23 cellular contexts compared by ENCODE assay signal in the genomic region with DNA sequence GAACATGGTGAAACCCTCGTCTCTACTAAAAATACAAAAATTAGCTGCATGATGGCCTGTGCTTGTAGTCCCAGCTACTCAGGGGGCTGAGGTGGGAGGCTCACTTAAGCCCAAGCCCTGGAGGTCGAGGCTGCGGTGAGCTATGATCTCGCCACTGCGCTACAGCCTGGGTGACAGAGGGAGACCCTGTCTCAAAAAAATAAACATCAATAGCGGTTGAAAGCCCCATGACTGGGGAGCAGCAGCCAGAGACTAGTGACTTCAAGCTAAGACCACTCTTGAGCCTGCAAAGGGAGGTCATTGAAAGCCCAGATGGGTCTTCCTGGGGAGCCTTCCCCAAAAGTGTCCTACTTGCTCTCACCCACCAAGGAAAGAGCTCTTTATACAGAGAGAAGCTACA. TPM values are rescaled to one million over a fixed set of nuclear protein-coding genes. Genes with fewer than 3 reads are reported as not detected.
DNase-seq lines count a peak whose midpoint lies in the region; ATAC-seq, FAIRE-seq and TF ChIP-seq lines count a peak whose summit lies in the region.
"Had no signal": no experiment of that assay in that cellular context is flagged by ENCODE, and none has a peak within 500 bp of the region (broad histone marks: within the 10 kb centered on the region; RNA-seq: fewer than 3 reads in every experiment).

No MANE protein-coding gene starts in this region.

- FAIRE-seq in kidney (lab: Jason Lieb, UNC), result no peak
- FAIRE-seq: GM12892, GM19239 had no signal

- TF ChIP-seq CTCF in mesothelial cell of epicardium (IDR thresholded peaks at IDR 0.05; ENCODE audit: unreplicated experiment) (no peak), tibial artery (IDR thresholded peaks at IDR 0.05) (no peak), kidney (IDR thresholded peaks at IDR 0.05; ENCODE audit: borderline replicate concordance, extremely low read depth, insufficient read depth) (no peak)

- H3K27me3 ChIP-seq in tibial artery, result no peaks in the 10 kb centered on the region
- H3K27me3 ChIP-seq: heart right ventricle, suprapubic skin had no signal

- peaks cover 16% of the 10 kb centered on the region for H3K4me1 Mint-ChIP-seq in stimulated activated naive CD8-positive, alpha-beta T cell treated with anti-CD3 and anti-CD28 coated beads, Interleukin-15, Interleukin-2, amounts not matched to agents 100 ng/mL and 50 ng/mL, for 24 hours (ENCODE audit: low read depth)
- H3K4me1 Mint-ChIP-seq in activated T-helper 17 cell treated with anti-CD3 and anti-CD28 coated beads, Interleukin-2, amount 50 U/mL, for 72 hours, result peaks cover 4% of the 10 kb centered on the region
- H3K4me1 Mint-ChIP-seq in mesothelial cell of epicardium, result peaks cover 9% of the 10 kb centered on the region

- peak overlapping the region; percentile 85 for H3K4me3 Mint-ChIP-seq in stimulated activated naive CD8-positive, alpha-beta T cell treated with anti-CD3 and anti-CD28 coated beads, Interleukin-15, Interleukin-2, amounts not matched to agents 100 ng/mL and 50 ng/mL, for 24 hours
- peak overlapping the region; percentile 86 for H3K4me3 Mint-ChIP-seq in activated T-helper 17 cell treated with anti-CD3 and anti-CD28 coated beads, Interleukin-2, amount 50 U/mL, for 72 hours
- H3K4me3 Mint-ChIP-seq in mesothelial cell of epicardium, result peak overlapping the region; percentile 81

- H3K27ac ChIP-seq in tibial artery, result peak overlapping the region in 1 of 2 donors; percentile 90
- no peak overlapping the region for H3K27ac ChIP-seq in kidney (ENCODE audit: low read depth in 2 of 2, low read length in 2 of 2)
- H3K27ac ChIP-seq: HL-60 had no signal

- H3K9me3 ChIP-seq in tibial artery, result no peaks in the 10 kb centered on the region
- no peaks in the 10 kb centered on the region for H3K9me3 ChIP-seq in kidney (ENCODE audit: control insufficient read depth in 1 of 2, low read length in 2 of 2)
- H3K9me3 ChIP-seq: SK-N-SH, suprapubic skin had no signal

- H3K27me3 Mint-ChIP-seq in stimulated activated naive CD8-positive, alpha-beta T cell treated with anti-CD3 and anti-CD28 coated beads, Interleukin-15, Interleukin-2, amounts not matched to agents 100 ng/mL and 50 ng/mL, for 24 hours, result no peaks in the 10 kb centered on the region
- H3K27me3 Mint-ChIP-seq in activated T-helper 17 cell treated with anti-CD3 and anti-CD28 coated beads, Interleukin-2, amount 50 U/mL, for 72 hours, result no peaks in the 10 kb centered on the region
- no peaks in the 10 kb centered on the region for H3K27me3 Mint-ChIP-seq in mesothelial cell of epicardium (ENCODE audit: low read depth)

- H3K4me1 ChIP-seq in tibial artery (peaks cover 0 to 13% (median 3%) of the 10 kb centered on the region in 4 donors), kidney (ENCODE audit: control insufficient read depth in 1 of 2, insufficient read depth in 1 of 2, low read depth in 1 of 2, low read length in 2 of 2) (peaks cover 4% of the 10 kb centered on the region in 2 donors)

- H3K4me3 ChIP-seq in tibial artery (no peak overlapping the region), kidney (ENCODE audit: low read length in 2 of 2) (no peak overlapping the region)

- no peak for DNase-seq in stimulated activated naive CD8-positive, alpha-beta T cell treated with anti-CD3 and anti-CD28 coated beads, Interleukin-15, Interleukin-2, amounts not matched to agents 100 U/mL and 50 U/mL, for 24 hours
- DNase-seq in mesothelial cell of epicardium (ENCODE audit: low spot score in 2 of 2, unreplicated experiment in 2 of 2), result no peak
- no peak for DNase-seq in GOT3 (lab: John Stamatoyannopoulos, UW)
- DNase-seq in tibial artery, result no peak
- no peak for DNase-seq in ureter (ENCODE audit: low spot score)
- DNase-seq in kidney, result no peak
- DNase-seq: activated CD4-positive, alpha-beta T cell treated with anti-CD3 and anti-CD28 coated beads for 1 hour; activated naive CD4-positive, alpha-beta T cell treated with anti-CD3 and anti-CD28 coated beads, Interleukin-2, amount 50 U/mL, for 16 hours; effector memory CD4-positive, alpha-beta T cell; heart right ventricle; IMR-90; left ventricle myocardium superior; NCI-H1436; NCI-H526 treated with DMSO at 0.1 percent for 48 hours; RPMI8226; SK-N-SH; stimulated activated CD4-positive, alpha-beta T cell treated with anti-CD3 and anti-CD28 coated beads, Interleukin-12 subunit alpha, Interleukin-12 subunit beta, amount 100 ng/mL, for 4 hours had no signal

- ATAC-seq in stimulated activated naive CD8-positive, alpha-beta T cell treated with anti-CD3 and anti-CD28 coated beads, Interleukin-15, Interleukin-2, amounts not matched to agents 100 U/mL and 50 U/mL, for 24 hours, result no peak
- ATAC-seq in activated T-helper 17 cell treated with anti-CD3 and anti-CD28 coated beads, Interleukin-2, amount 50 U/mL, for 72 hours (replicated peaks), result no peak
- ATAC-seq: left ventricle myocardium superior had no signal

- intact Hi-C loops in tibial artery (cut with DNase I; ENCODE audit: low total_unique reads), result loop anchor here (5.0 kb wide), 1 partner anchor 56 kb away; a partner anchor contains a TSS
- intact Hi-C loops in kidney (cut with DNase I), result no loop called here

- no peak overlapping the region for H3K27ac Mint-ChIP-seq in stimulated activated naive CD8-positive, alpha-beta T cell treated with anti-CD3 and anti-CD28 coated beads, Interleukin-15, Interleukin-2, amounts not matched to agents 100 ng/mL and 50 ng/mL, for 24 hours
- no peak overlapping the region for H3K27ac Mint-ChIP-seq in activated T-helper 17 cell treated with anti-CD3 and anti-CD28 coated beads, Interleukin-2, amount 50 U/mL, for 72 hours
- no peak overlapping the region for H3K27ac Mint-ChIP-seq in mesothelial cell of epicardium

- H3K9me3 Mint-ChIP-seq in stimulated activated naive CD8-positive, alpha-beta T cell treated with anti-CD3 and anti-CD28 coated beads, Interleukin-15, Interleukin-2, amounts not matched to agents 100 ng/mL and 50 ng/mL, for 24 hours, result no peaks in the 10 kb centered on the region
- H3K9me3 Mint-ChIP-seq in activated T-helper 17 cell treated with anti-CD3 and anti-CD28 coated beads, Interleukin-2, amount 50 U/mL, for 72 hours, result no peaks in the 10 kb centered on the region
- peaks cover 5% of the 10 kb centered on the region for H3K9me3 Mint-ChIP-seq in mesothelial cell of epicardium

- no peak overlapping the region for H3K9ac ChIP-seq in kidney (ENCODE audit: low read length in 2 of 2)

- H3K36me3 Mint-ChIP-seq in stimulated activated naive CD8-positive, alpha-beta T cell treated with anti-CD3 and anti-CD28 coated beads, Interleukin-15, Interleukin-2, amounts not matched to agents 100 ng/mL and 50 ng/mL, for 24 hours (ENCODE audit: low read depth), result no peaks in the 10 kb centered on the region
- no peaks in the 10 kb centered on the region for H3K36me3 Mint-ChIP-seq in activated T-helper 17 cell treated with anti-CD3 and anti-CD28 coated beads, Interleukin-2, amount 50 U/mL, for 72 hours (ENCODE audit: low read depth)
- H3K36me3 Mint-ChIP-seq in mesothelial cell of epicardium, result no peaks in the 10 kb centered on the region

- H3K36me3 ChIP-seq in tibial artery (no peaks in the 10 kb centered on the region), kidney (ENCODE audit: control insufficient read depth in 1 of 2, insufficient read depth in 2 of 2, low read length in 2 of 2) (no peaks in the 10 kb centered on the region)
- H3K36me3 ChIP-seq: heart right ventricle, suprapubic skin had no signal

RNA-seq across cellular contexts. Expression of a gene that starts 11.9 kb away (rescaled TPM):
- total RNA-seq in activated T-helper 17 cell treated with anti-CD3 and anti-CD28 coated beads, Interleukin-2, amount 50 U/mL, for 72 hours, result 1 to 10 TPM; 1.6 to 3.4 TPM
- total RNA-seq in mesothelial cell of epicardium (8.1 to 8.9 TPM (median 8.7 TPM) in 3 replicates), ureter (3.9 TPM), kidney (5.7 TPM)
- polyA plus RNA-seq in kidney (ENCODE audit: insufficient read depth, low read depth, low replicate concordance), result 2.2 TPM

RNA-seq across cellular contexts. Expression of a gene that starts 54.8 kb away (rescaled TPM):
- total RNA-seq in activated T-helper 17 cell treated with anti-CD3 and anti-CD28 coated beads, Interleukin-2, amount 50 U/mL, for 72 hours, result 1 to 10 TPM; 4.1 to 6.1 TPM
- total RNA-seq in mesothelial cell of epicardium, result 20.0 to 23.6 TPM (median 21.8 TPM) in 3 replicates
- 31.1 TPM for total RNA-seq in ureter
- total RNA-seq in kidney, result 22.6 TPM
- 10.2 TPM for polyA plus RNA-seq in kidney (ENCODE audit: insufficient read depth, low read depth, low replicate concordance)

RNA-seq across cellular contexts. Expression of a gene that starts 55.7 kb away (rescaled TPM):
- total RNA-seq in activated T-helper 17 cell treated with anti-CD3 and anti-CD28 coated beads, Interleukin-2, amount 50 U/mL, for 72 hours, result 1 to 10 TPM; 1.9 to 3.4 TPM
- total RNA-seq in mesothelial cell of epicardium (6.3 to 7.8 TPM (median 7.3 TPM) in 3 replicates), ureter (10.9 TPM), kidney (8.4 TPM)
- 4.1 TPM for polyA plus RNA-seq in kidney (ENCODE audit: insufficient read depth, low read depth, low replicate concordance)
